Comparison of ENCODE assay signal across 18 cellular contexts in the genomic region with DNA sequence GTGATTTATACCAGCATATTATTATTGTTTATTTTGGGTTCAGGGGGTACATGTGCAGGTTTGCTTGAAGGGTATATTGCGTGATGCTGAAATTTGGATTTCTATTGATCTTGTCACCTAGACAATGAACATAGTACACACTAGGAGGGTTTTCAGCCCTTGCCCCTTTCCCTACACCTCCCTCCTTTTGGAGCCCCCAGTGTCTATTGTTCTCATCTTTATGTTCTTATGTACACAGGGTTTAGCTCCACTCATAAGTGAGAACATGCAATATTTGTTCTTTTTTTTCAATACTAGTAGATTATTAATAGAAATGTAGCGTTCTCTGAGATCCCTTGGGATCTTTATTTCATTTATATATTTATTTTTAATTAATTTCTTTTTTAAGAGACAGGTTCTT.
DNase-seq lines count a peak whose midpoint lies in the region.
"Had no signal": no experiment of that assay in that cellular context is flagged by ENCODE, and none has a peak within 500 bp of the region (broad histone marks: within the 10 kb centered on the region; RNA-seq: fewer than 3 reads in every experiment).

No MANE protein-coding gene starts in this region.

- DNase-seq in NCI-H146 (lab: John Stamatoyannopoulos, UW): peak; percentile 5
- DNase-seq in NCI-H146 treated with DMSO at 0.1 percent for 48 hours (lab: John Stamatoyannopoulos, UW; ENCODE audit: unreplicated experiment): no peak
- peak; percentile 4 for DNase-seq in COR-L47 (lab: John Stamatoyannopoulos, UW)
- DNase-seq in DMS53 (lab: John Stamatoyannopoulos, UW): peak; percentile 53
- DNase-seq in NCI-H69 (lab: John Stamatoyannopoulos, UW): peak; percentile 40
- DNase-seq in retina: no peak
- DNase-seq in SKM-1 treated with dmso at 0.1 percent for 144 hours (lab: John Stamatoyannopoulos, UW; ENCODE audit: unreplicated experiment): no peak
- DNase-seq in activated CD8-positive, alpha-beta memory T cell treated with anti-CD3 and anti-CD28 coated beads, Interleukin-2, amount 50 U/mL, for 48 hours: no peak
- DNase-seq: 8988T; ACHN; BE2C; C1 segment of cervical spinal cord; Calu3; CD4-positive, alpha-beta memory T cell; CD4-positive, CD25-positive, alpha-beta regulatory T cell; CD8-positive, alpha-beta memory T cell; DMS79 treated with DMSO at 0.1 percent for 48 hours; GF-D8 had no signal

Comparison
In these comparisons a context has a peak if more than half of its experiments do, and no peak if none do; other contexts are left out.
1. DNase-seq: peak in NCI-H146 (single experiment), COR-L47 (single experiment), DMS53 (single experiment) and NCI-H69 (single experiment); none in NCI-H146 treated with DMSO at 0.1 percent for 48 hours (single experiment), retina (single experiment), SKM-1 treated with dmso at 0.1 percent for 144 hours (single experiment) and activated CD8-positive, alpha-beta memory T cell treated with anti-CD3 and anti-CD28 coated beads, Interleukin-2, amount 50 U/mL, for 48 hours (single experiment).